ENCODE assay signal across 19 cellular contexts in the genomic region with DNA sequence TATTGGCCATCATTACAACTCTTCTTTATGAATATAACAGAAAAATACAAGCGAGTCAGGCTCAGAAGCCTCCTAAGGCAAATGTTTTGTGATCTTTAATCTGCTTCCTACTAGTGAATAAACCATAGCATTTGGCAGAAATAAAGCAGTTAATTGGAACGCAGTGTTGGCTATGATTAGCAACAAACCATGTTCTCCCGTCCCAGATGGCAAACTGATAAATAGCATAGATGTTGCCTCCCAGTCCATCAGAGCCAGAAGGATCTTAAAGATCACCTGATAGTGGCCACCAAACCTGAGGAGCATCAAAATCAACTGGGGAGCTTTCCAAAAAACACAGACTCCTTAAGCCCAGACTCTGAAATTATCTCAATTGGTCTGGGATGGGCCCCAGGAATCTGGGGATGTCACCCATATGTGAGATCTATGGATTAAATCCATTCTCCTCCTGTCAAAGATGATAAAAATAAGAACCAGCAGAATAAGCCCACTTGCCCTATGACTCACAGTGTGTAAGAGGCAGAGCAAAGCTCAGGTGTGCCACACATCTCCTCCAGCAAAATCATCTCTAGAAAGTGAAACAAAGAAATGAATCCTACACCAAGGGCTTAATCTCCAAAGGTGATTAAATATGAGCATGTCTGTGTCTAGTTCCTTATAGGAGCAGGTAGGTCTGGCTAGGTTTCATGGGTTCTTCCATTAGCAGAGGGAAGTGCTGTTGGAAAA. TPM values are rescaled to one million over a fixed set of nuclear protein-coding genes. Genes with fewer than 3 reads are reported as not detected.
DNase-seq lines count a peak whose midpoint lies in the region; ATAC-seq and TF ChIP-seq lines count a peak whose summit lies in the region.
"Had no signal": no experiment of that assay in that cellular context is flagged by ENCODE, and none has a peak within 500 bp of the region (broad histone marks: within the 10 kb centered on the region; RNA-seq: fewer than 3 reads in every experiment).

No MANE protein-coding gene starts in this region.

- H3K4me1 Mint-ChIP-seq in MCF 10A (ENCODE audit: insufficient read depth, unreplicated experiment) (no peaks in the 10 kb centered on the region), brain (peaks cover 49% of the 10 kb centered on the region)
- no peaks in the 10 kb centered on the region for H3K4me1 Mint-ChIP-seq in activated naive CD8-positive, alpha-beta T cell treated with anti-CD3 and anti-CD28 coated beads for 36 hours
- H3K4me1 Mint-ChIP-seq: B cell had no signal

- dilution Hi-C loops in mammary epithelial cell (cut with HindIII; ENCODE audit: low sequenced_read_pairs), result no loop called here

- H3K4me3 ChIP-seq in mammary epithelial cell (replicated peaks in 1 of 3; ENCODE audit: insufficient read depth in 1 of 3, low read depth in 2 of 3, low read length in 3 of 3) (no peak overlapping the region), fibroblast of the aortic adventitia (ENCODE audit: low read depth, low read length) (no peak overlapping the region)
- H3K4me3 ChIP-seq: GM12878, GM23338 had no signal

- no peak overlapping the region for H3K4me2 ChIP-seq in mammary epithelial cell (ENCODE audit: insufficient read depth, low read depth, low read length)
- H3K4me2 ChIP-seq: GM23338 had no signal

- POLR2A ChIA-PET in MCF 10A (lab: Yijun Ruan, JAX), result no interaction called here

- H3K9me3 Mint-ChIP-seq in MCF 10A (ENCODE audit: unreplicated experiment) (no peaks in the 10 kb centered on the region), brain (peaks cover 0 to 2% (median 0%) of the 10 kb centered on the region in 5 experiments)
- peaks cover 5% of the 10 kb centered on the region for H3K9me3 Mint-ChIP-seq in activated naive CD8-positive, alpha-beta T cell treated with anti-CD3 and anti-CD28 coated beads for 36 hours
- H3K9me3 Mint-ChIP-seq: GM23338 had no signal

- no peaks in the 10 kb centered on the region for H3K4me1 ChIP-seq in mammary epithelial cell (ENCODE audit: insufficient read depth, low read length)
- H3K4me1 ChIP-seq: Caco-2 had no signal

- in situ Hi-C loops in mammary epithelial cell (cut with MboI; ENCODE audit: low sequenced_read_pairs in 2 of 2), result no loop called here

- no TSS peak for BruUV-seq in mammary epithelial cell (replicated peaks; lab: Mats Ljungman, UMichigan)
- BruUV-seq in MCF 10A (replicated peaks; lab: Mats Ljungman, UMichigan), result no TSS peak

- no peak overlapping the region for H3K27ac ChIP-seq in mammary epithelial cell (ENCODE audit: insufficient read depth, low read depth, low read length)

- H3K9ac ChIP-seq in mammary epithelial cell (ENCODE audit: insufficient read depth, low read length), result no peak overlapping the region

- no peaks in the 10 kb centered on the region for H3K27me3 ChIP-seq in mammary epithelial cell (ENCODE audit: insufficient read depth, low read length)

- TF ChIP-seq CTCF in mammary epithelial cell (conservative IDR thresholded peaks at IDR 0.05 in 1 of 2, IDR thresholded peaks at IDR 0.05 in 1 of 2; ENCODE audit: extremely low read depth in 1 of 2, insufficient read depth in 1 of 2, low read depth in 1 of 2, low read length in 2 of 2) (no peak), MCF 10A (IDR thresholded peaks at IDR 0.05; ENCODE audit: unreplicated experiment) (no peak), brain (conservative IDR thresholded peaks at IDR 0.05) (no peak), fibroblast of the aortic adventitia (IDR thresholded peaks at IDR 0.05; ENCODE audit: insufficient read depth, low read length) (no peak)

- no peaks in the 10 kb centered on the region for H3K9me3 ChIP-seq in mammary epithelial cell (replicated peaks; ENCODE audit: insufficient read depth, low read length)
- H3K9me3 ChIP-seq: Caco-2 had no signal

- no peak for ATAC-seq in stimulated activated naive CD8-positive, alpha-beta T cell treated with anti-CD3 and anti-CD28 coated beads, Interleukin-15, Interleukin-2, amounts not matched to agents 100 U/mL and 50 U/mL, for 24 hours
- ATAC-seq: GM12878, GM23338 had no signal

- CTCF ChIA-PET in mammary epithelial cell (lab: Charles Lee; ENCODE audit: low non-redundant PET) (no interaction called here), MCF 10A (lab: Yijun Ruan, JAX) (no interaction called here)

- no peaks in the 10 kb centered on the region for H3K36me3 ChIP-seq in mammary epithelial cell (ENCODE audit: insufficient read depth, low read length)

- no peaks in the 10 kb centered on the region for H3K79me2 ChIP-seq in mammary epithelial cell (ENCODE audit: insufficient read depth, low read length)

- H4K20me1 ChIP-seq in mammary epithelial cell (ENCODE audit: insufficient read depth, low read length), result no peaks in the 10 kb centered on the region

- no peak overlapping the region for H2AFZ ChIP-seq in mammary epithelial cell (ENCODE audit: low read depth, low read length)
- H2AFZ ChIP-seq: GM23338 had no signal

- WGBS in mammary epithelial cell (ENCODE audit: low coverage, missing lambda C conversion rate), result 26% methylated on average over 3 of the region's 3 CpGs

- peak; percentile 17 for DNase-seq in mammary epithelial cell
- no peak for DNase-seq in MCF 10A (ENCODE audit: unreplicated experiment)
- DNase-seq in fibroblast of the aortic adventitia (ENCODE audit: low read depth), result peak; percentile 49
- no peak for DNase-seq in stimulated activated naive CD8-positive, alpha-beta T cell treated with anti-CD3 and anti-CD28 coated beads, Interleukin-15, Interleukin-2, amounts not matched to agents 100 U/mL and 50 U/mL, for 24 hours
- no peak for DNase-seq in activated naive CD8-positive, alpha-beta T cell treated with anti-CD3 and anti-CD28 coated beads for 36 hours
- no peak for DNase-seq in effector CD4-positive, alpha-beta T cell
- DNase-seq in NOMO-1 treated with dmso at 0.1 percent for 144 hours (lab: John Stamatoyannopoulos, UW; ENCODE audit: unreplicated experiment), result no peak
- DNase-seq: 8988T, Caco-2, HCEC 1CT, Kasumi-1, NCI-H1105 treated with DMSO at 0.1 percent for 48 hours, NCI-H2081 treated with DMSO at 0.1 percent for 48 hours, OCI-M1, SHP77 treated with DMSO at 0.1 percent for 48 hours had no signal

- H3K27me3 Mint-ChIP-seq in MCF 10A (ENCODE audit: insufficient read depth, unreplicated experiment) (peaks cover 50% of the 10 kb centered on the region), brain (peaks cover 4% of the 10 kb centered on the region)
- H3K27me3 Mint-ChIP-seq in activated naive CD8-positive, alpha-beta T cell treated with anti-CD3 and anti-CD28 coated beads for 36 hours, result peaks cover 10% of the 10 kb centered on the region

- H3K27ac Mint-ChIP-seq in MCF 10A (ENCODE audit: low read depth, unreplicated experiment), result no peak overlapping the region
- H3K27ac Mint-ChIP-seq in brain, result peak overlapping the region in 4 of 5 experiments; percentile 9 to 94 (median 44)
- H3K27ac Mint-ChIP-seq in activated naive CD8-positive, alpha-beta T cell treated with anti-CD3 and anti-CD28 coated beads for 36 hours, result no peak overlapping the region
- H3K27ac Mint-ChIP-seq: B cell, GM23338 had no signal

- H3K36me3 Mint-ChIP-seq in MCF 10A (ENCODE audit: insufficient read depth, unreplicated experiment), result no peaks in the 10 kb centered on the region
- H3K36me3 Mint-ChIP-seq in brain, result peaks cover 7% of the 10 kb centered on the region
- H3K36me3 Mint-ChIP-seq in activated naive CD8-positive, alpha-beta T cell treated with anti-CD3 and anti-CD28 coated beads for 36 hours, result no peaks in the 10 kb centered on the region

- intact Hi-C loops in mammary epithelial cell (cut with micrococcal nuclease) (loop anchor here (5.0 kb wide), 1 partner anchor 50 kb away; no protein-coding TSS in a partner anchor), MCF 10A (cut with micrococcal nuclease) (no loop called here)

- no peak overlapping the region for H3K4me3 Mint-ChIP-seq in MCF 10A (ENCODE audit: unreplicated experiment)
- H3K4me3 Mint-ChIP-seq in brain, result peak overlapping the region in 2 of 5 experiments; percentile 13 to 17
- no peak overlapping the region for H3K4me3 Mint-ChIP-seq in activated naive CD8-positive, alpha-beta T cell treated with anti-CD3 and anti-CD28 coated beads for 36 hours
- H3K4me3 Mint-ChIP-seq: B cell, GM23338 had no signal

RNA-seq across cellular contexts. Expression of gene APBA1, which starts 50.3 kb away (rescaled TPM):
- 1 to 10 TPM in 1 of 2 donors, under 1 TPM in 1; 0.99 to 6.5 TPM for total RNA-seq in mammary epithelial cell
- 0.46 TPM for polyA plus RNA-seq in mammary epithelial cell
- polyA minus RNA-seq in mammary epithelial cell, result 0.21 TPM
- total RNA-seq in MCF 10A (2022), result 0.07 TPM in 2 replicates
- polyA plus RNA-seq in brain (ENCODE audit: insufficient read depth, low read depth, low replicate concordance), result 13.5 TPM
- total RNA-seq in fibroblast of the aortic adventitia (ENCODE audit: low replicate concordance), result 2.7 and 12.4 TPM in 2 replicates
- under 1 TPM; 0.08 to 0.23 TPM for total RNA-seq in activated naive CD8-positive, alpha-beta T cell treated with anti-CD3 and anti-CD28 coated beads for 36 hours

Comparison
In these comparisons a context has a peak if more than half of its experiments do, and no peak if none do; other contexts are left out.
1. DNase-seq: peak in mammary epithelial cell (single experiment) and fibroblast of the aortic adventitia (single experiment); none in MCF 10A (single experiment), stimulated activated naive CD8-positive, alpha-beta T cell treated with anti-CD3 and anti-CD28 coated beads, Interleukin-15, Interleukin-2, amounts not matched to agents 100 U/mL and 50 U/mL, for 24 hours (single experiment), activated naive CD8-positive, alpha-beta T cell treated with anti-CD3 and anti-CD28 coated beads for 36 hours (single experiment), effector CD4-positive, alpha-beta T cell (single experiment) and NOMO-1 treated with dmso at 0.1 percent for 144 hours (single experiment).
2. H3K27ac Mint-ChIP-seq: peak in brain (4 of 5); none in MCF 10A (single experiment) and activated naive CD8-positive, alpha-beta T cell treated with anti-CD3 and anti-CD28 coated beads for 36 hours (single experiment).